In genomic region chr6:16059496-16059895, GRCh38 we compare ENCODE assay signal across 12 cellular contexts.
DNase-seq lines count a peak whose midpoint lies in the region; ATAC-seq lines count a peak whose summit lies in the region.
"Had no signal": no experiment of that assay in that cellular context is flagged by ENCODE, and none has a peak within 500 bp of the region (broad histone marks: within the 10 kb centered on the region; RNA-seq: fewer than 3 reads in every experiment).

No MANE protein-coding gene starts in this region.

- peak overlapping the region; percentile 40 for H3K4me3 ChIP-seq in SJCRH30
- no peak overlapping the region for H3K4me3 ChIP-seq in neuronal stem cell (ENCODE audit: low read length in 2 of 2)

- no peak overlapping the region for H2BK5ac ChIP-seq in neuronal stem cell (ENCODE audit: low read length)

- H3K79me1 ChIP-seq in neuronal stem cell (ENCODE audit: low read depth, low read length) = no peaks in the 10 kb centered on the region

- no peak overlapping the region for H2BK15ac ChIP-seq in neuronal stem cell (ENCODE audit: low read length)

- no peak overlapping the region for H3K14ac ChIP-seq in neuronal stem cell (ENCODE audit: low read length)

- H3K4ac ChIP-seq in neuronal stem cell (ENCODE audit: low read length) = no peak overlapping the region

- DNase-seq in DMS 273 (lab: John Stamatoyannopoulos, UW; ENCODE audit: unreplicated experiment) = peak; percentile 20
- DNase-seq in DMS 273 treated with DMSO at 0.1 percent for 48 hours (lab: John Stamatoyannopoulos, UW) = no peak
- DNase-seq in NCI-H2171 (lab: John Stamatoyannopoulos, UW) = peak; percentile 53
- DNase-seq in SJCRH30 = peak; percentile 81 to 85
- no peak for DNase-seq in neuronal stem cell (ENCODE audit: low spot score)
- DNase-seq in caudate nucleus (lab: John Stamatoyannopoulos, UW) = no peak
- DNase-seq: Kasumi-1, posterior cingulate gyrus had no signal

- H3K27ac ChIP-seq in SJCRH30 = peak overlapping the region; percentile 57
- no peak overlapping the region for H3K27ac ChIP-seq in neuronal stem cell (replicated peaks; ENCODE audit: low read length)
- H3K27ac ChIP-seq in caudate nucleus (ENCODE audit: low read depth, low read length) = no peak overlapping the region
- H3K27ac ChIP-seq: 22Rv1 had no signal

- H3K18ac ChIP-seq in neuronal stem cell (ENCODE audit: low read length) = no peak overlapping the region

- H3K4me2 ChIP-seq in neuronal stem cell (ENCODE audit: insufficient read depth, low read length, poor library complexity, severe bottlenecking) = no peak overlapping the region

- H3K4me1 ChIP-seq in SJCRH30 (peaks cover 26% of the 10 kb centered on the region), neuronal stem cell (ENCODE audit: control insufficient read depth in 2 of 2, insufficient read depth in 1 of 2, low read depth in 1 of 2, low read length in 2 of 2) (peaks cover 0 to under 1% of the 10 kb centered on the region in 2 donors)

- no peak overlapping the region for H3K23ac ChIP-seq in neuronal stem cell (ENCODE audit: low read depth, low read length, poor library complexity)

- no CpG with 5 or more reads among the region's 7 CpGs for WGBS in neuronal stem cell (ENCODE audit: extremely low coverage in 2 of 2, insufficient read length in 2 of 2, insufficient replicate concordance in 1 of 2), 2 donors

- no peak overlapping the region for H2BK12ac ChIP-seq in neuronal stem cell (ENCODE audit: low read length)

- ATAC-seq in GM21786 (IDR thresholded peaks at IDR 0.05; ENCODE audit: unreplicated experiment) (no peak), HG03571 (IDR thresholded peaks at IDR 0.05; ENCODE audit: unreplicated experiment) (no peak)
- ATAC-seq: left lobe of liver had no signal

- H3K27me3 ChIP-seq in SJCRH30 = no peaks in the 10 kb centered on the region
- H3K27me3 ChIP-seq in neuronal stem cell (ENCODE audit: control insufficient read depth in 3 of 3, insufficient read depth in 3 of 3, low read depth in 1 of 3, low read length in 3 of 3) = no peaks in the 10 kb centered on the region

- H2AK5ac ChIP-seq in neuronal stem cell (ENCODE audit: low read depth, low read length) = no peak overlapping the region

- no peak overlapping the region for H4K8ac ChIP-seq in neuronal stem cell (ENCODE audit: low read depth, low read length)

- H2AFZ ChIP-seq in neuronal stem cell (ENCODE audit: low read length) = no peak overlapping the region

- H4K91ac ChIP-seq in neuronal stem cell (ENCODE audit: low read depth, low read length, poor library complexity) = no peak overlapping the region

- H3K9me3 ChIP-seq in SJCRH30 (replicated peaks) (no peaks in the 10 kb centered on the region), neuronal stem cell (replicated peaks in 1 of 2; ENCODE audit: control insufficient read depth in 2 of 2, insufficient read depth in 1 of 2, low read depth in 1 of 2, low read length in 2 of 2) (no peaks in the 10 kb centered on the region)

- H3K36me3 ChIP-seq in SJCRH30 (no peaks in the 10 kb centered on the region), neuronal stem cell (replicated peaks in 1 of 2; ENCODE audit: control insufficient read depth in 2 of 2, insufficient read depth in 2 of 2, low read length in 2 of 2) (no peaks in the 10 kb centered on the region)

- H2BK120ac ChIP-seq in neuronal stem cell (ENCODE audit: low read depth, low read length) = no peak overlapping the region

- no peak overlapping the region for H3K9ac ChIP-seq in neuronal stem cell (ENCODE audit: low read depth, low read length, poor library complexity)

Comparison
In these comparisons a context has a peak if more than half of its experiments do, and no peak if none do; other contexts are left out.
1. DNase-seq: peak in DMS 273 (single experiment), NCI-H2171 (single experiment) and SJCRH30 (2 of 2); none in DMS 273 treated with DMSO at 0.1 percent for 48 hours (single experiment), neuronal stem cell (single experiment) and caudate nucleus (0 of 61).